In genomic region chr10:102399217-102400021, GRCh38 we compare ENCODE assay signal across 9 cellular contexts. TPM values are rescaled to one million over a fixed set of nuclear protein-coding genes. Genes with fewer than 3 reads are reported as not detected.
A peak's percentile ranks its signal among the peaks of the same experiment; 100 is the strongest.
DNase-seq lines count a peak whose midpoint lies in the region; ATAC-seq and TF ChIP-seq lines count a peak whose summit lies in the region.
"Had no signal": no experiment of that assay in that cellular context is flagged by ENCODE, and none has a peak within 500 bp of the region (broad histone marks: within the 10 kb centered on the region; RNA-seq: fewer than 3 reads in every experiment).

No MANE protein-coding gene starts in this region.

- peak; percentile 36 for ATAC-seq in HG03521 (IDR thresholded peaks at IDR 0.05; ENCODE audit: unreplicated experiment)

- DNase-seq in GM19240 (ENCODE audit: insufficient read length, low spot score): peak; percentile 91
- peak; percentile 84 for DNase-seq in NOMO-1 treated with DMSO at 0.1 percent for 48 hours (lab: John Stamatoyannopoulos, UW; ENCODE audit: unreplicated experiment)
- DNase-seq in activated CD8-positive, alpha-beta memory T cell treated with anti-CD3 and anti-CD28 coated beads, Interleukin-2, amount 50 U/mL, for 4 hours: peak; percentile 88
- DNase-seq in endothelial cell (ENCODE audit: low spot score): peak; percentile 93
- peak; percentile 87 for DNase-seq in midbrain (lab: John Stamatoyannopoulos, UW)
- peak; percentile 82 to 86 for DNase-seq in stimulated activated CD8-positive, alpha-beta memory T cell treated with anti-CD3 and anti-CD28 coated beads, Interleukin-15, amount 100 ng/mL, for 48 hours (ENCODE audit: low read depth in 2 of 2)

- no peaks in the 10 kb centered on the region for H3K9me3 Mint-ChIP-seq in endothelial cell (ENCODE audit: unreplicated experiment)

- H3K27ac ChIP-seq in C4-2B: peak overlapping the region; percentile 69

- no peak overlapping the region for H3K4me3 Mint-ChIP-seq in endothelial cell (ENCODE audit: unreplicated experiment)

- no peaks in the 10 kb centered on the region for H3K36me3 Mint-ChIP-seq in endothelial cell (ENCODE audit: low read depth, unreplicated experiment)

- H3K27ac Mint-ChIP-seq in endothelial cell (ENCODE audit: unreplicated experiment): no peak overlapping the region

- H3K4me1 Mint-ChIP-seq in endothelial cell (ENCODE audit: unreplicated experiment): peaks cover 3% of the 10 kb centered on the region

- peaks cover 14% of the 10 kb centered on the region for H3K27me3 Mint-ChIP-seq in endothelial cell (ENCODE audit: unreplicated experiment)

- TF ChIP-seq CTCF in C4-2B (conservative IDR thresholded peaks at IDR 0.05) (peak; percentile 99), endothelial cell (IDR thresholded peaks at IDR 0.05; ENCODE audit: unreplicated experiment) (peak; percentile 97)

RNA-seq across cellular contexts. Expression of gene NFKB2, which starts 3.9 kb away (rescaled TPM):
- total RNA-seq in endothelial cell (ENCODE audit: unreplicated experiment): 14.2 TPM

RNA-seq across cellular contexts. Expression of gene PSD, which starts 19.2 kb away (rescaled TPM):
- total RNA-seq in endothelial cell (ENCODE audit: unreplicated experiment): 0.31 TPM

RNA-seq across cellular contexts. Expression of gene FBXL15, which starts 21.2 kb away (rescaled TPM):
- total RNA-seq in endothelial cell (ENCODE audit: unreplicated experiment): 8.7 TPM

RNA-seq across cellular contexts. Expression of gene CUEDC2, which starts 33.0 kb away (rescaled TPM):
- 72.9 TPM for total RNA-seq in endothelial cell (ENCODE audit: unreplicated experiment)

RNA-seq across cellular contexts. Expression of gene C10orf95, which starts 51.9 kb away (rescaled TPM):
- 0.18 TPM for total RNA-seq in endothelial cell (ENCODE audit: unreplicated experiment)
- total RNA-seq: glomerular endothelial cell had no signal

Comparison
In these comparisons a context has a peak if more than half of its experiments do, and no peak if none do; other contexts are left out.
1. Peak in every context shown above with its lines: DNase-seq, ATAC-seq and H3K27ac ChIP-seq.